Comparison of ENCODE assay signal across 36 cellular contexts in the genomic region with DNA sequence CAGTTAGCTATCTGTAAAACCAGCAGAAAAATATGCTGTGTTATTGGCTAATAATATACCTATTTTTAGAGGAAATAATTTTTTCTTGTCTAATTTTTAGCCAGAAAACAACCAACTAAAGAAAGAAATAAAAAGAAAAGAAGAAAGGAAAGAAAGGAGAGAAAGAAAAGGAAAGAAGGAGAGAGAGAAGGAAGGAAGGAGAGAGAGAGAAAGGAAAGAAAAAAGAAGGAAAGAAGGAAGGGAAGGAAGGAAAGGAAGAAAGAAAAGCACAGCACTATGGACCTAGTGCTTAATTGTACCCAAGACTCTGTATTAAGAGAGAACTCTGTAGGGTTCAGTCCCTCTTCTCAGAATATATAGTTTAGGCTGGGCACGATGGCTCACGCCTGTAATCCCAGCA. TPM values are rescaled to one million over a fixed set of nuclear protein-coding genes. Genes with fewer than 3 reads are reported as not detected.
"Had no signal": no experiment of that assay in that cellular context is flagged by ENCODE, and none has a peak within 500 bp of the region (broad histone marks: within the 10 kb centered on the region; RNA-seq: fewer than 3 reads in every experiment).

No MANE protein-coding gene starts in this region.

- H3K36me3 ChIP-seq: adrenal gland, ascending aorta, brain microvascular endothelial cell, breast epithelium, cardiac muscle cell had no signal

- H3K27ac ChIP-seq: adrenal gland, ascending aorta, body of pancreas, brain microvascular endothelial cell, breast epithelium, cardiac muscle cell had no signal

- ATAC-seq: activated naive CD4-positive, alpha-beta T cell treated with anti-CD3 and anti-CD28 coated beads, Interleukin-2, amount 50 U/mL, for 72 hours; activated naive CD8-positive, alpha-beta T cell treated with anti-CD3 and anti-CD28 coated beads, Interleukin-2, amount 50 U/mL, for 24 hours; activated T-cell treated with anti-CD3 and anti-CD28 coated beads, Interleukin-2, amount 50 U/mL, for 4 hours; activated T-cell treated with anti-CD3 and anti-CD28 coated beads, Interleukin-2, amount 50 U/mL, for 72 hours; activated T-helper 17 cell treated with anti-CD3 and anti-CD28 coated beads, Interleukin-2, amount 50 U/mL, for 72 hours; body of pancreas had no signal

- H3K4me3 ChIP-seq: adrenal gland, ascending aorta, body of pancreas, breast epithelium, cardiac muscle cell had no signal

- H3K9me3 ChIP-seq: adrenal gland, ascending aorta, body of pancreas, breast epithelium had no signal

- DNase-seq: activated effector memory CD4-positive, alpha-beta T cell treated with anti-CD3 and anti-CD28 coated beads, Interleukin-2, amount 50 U/mL, for 16 hours; activated effector memory CD4-positive, alpha-beta T cell treated with Interleukin-2 at 50 U/mL for 16 hours; activated gamma-delta T cell; activated gamma-delta T cell treated with Interleukin-2 at 50 U/mL for 16 hours; activated naive CD4-positive, alpha-beta T cell; activated naive CD4-positive, alpha-beta T cell treated with anti-CD3 and anti-CD28 coated beads for 36 hours; activated naive CD4-positive, alpha-beta T cell treated with anti-CD3 and anti-CD28 coated beads, Interleukin-2, amount 10 ng/mL, durations not matched to agents 7 days and 5 days; activated naive CD4-positive, alpha-beta T cell treated with anti-CD3 and anti-CD28 coated beads, Interleukin-2, amount 50 U/mL, for 16 hours; activated naive CD4-positive, alpha-beta T cell treated with Interleukin-2 at 50 U/mL for 16 hours; activated naive CD8-positive, alpha-beta T cell treated with anti-CD3 and anti-CD28 coated beads for 36 hours; activated naive CD8-positive, alpha-beta T cell treated with anti-CD3 and anti-CD28 coated beads, Interleukin-2, amount 10 ng/mL, durations not matched to agents 7 days and 5 days; activated naive CD8-positive, alpha-beta T cell treated with anti-CD3 and anti-CD28 coated beads, Interleukin-2, amount 50 U/mL, for 24 hours; activated T-cell treated with anti-CD3 and anti-CD28 coated beads, Interleukin-2, amount 50 U/mL, for 24 hours; activated T-cell treated with anti-CD3 and anti-CD28 coated beads, Interleukin-2, amount 50 U/mL, for 4 hours; activated T-cell treated with anti-CD3 and anti-CD28 coated beads, Interleukin-2, amount 50 U/mL, for 48 hours; activated T-cell treated with anti-CD3 and anti-CD28 coated beads, Interleukin-2, amount 50 U/mL, for 72 hours; adrenal gland; amniotic stem cell; amygdala; anterior cingulate cortex; aorta; body of pancreas; brain microvascular endothelial cell; caudate nucleus; central memory CD4-positive, alpha-beta T cell; cerebellar nuclear complex had no signal

- H3K4me1 ChIP-seq: adrenal gland, breast epithelium had no signal

- FAIRE-seq: astrocyte, bronchial epithelial cell had no signal

- H3K27me3 ChIP-seq: ascending aorta had no signal

RNA-seq across cellular contexts. Expression of a gene that starts 3.3 kb away (rescaled TPM):
- total RNA-seq: activated naive CD4-positive, alpha-beta T cell treated with anti-CD3 and anti-CD28 coated beads for 36 hours; activated naive CD4-positive, alpha-beta T cell treated with anti-CD3 and anti-CD28 coated beads, Interleukin-2, amount 50 U/mL, for 72 hours; activated naive CD8-positive, alpha-beta T cell treated with anti-CD3 and anti-CD28 coated beads for 36 hours; activated naive CD8-positive, alpha-beta T cell treated with anti-CD3 and anti-CD28 coated beads, Interleukin-2, amount 10 ng/mL, durations not matched to agents 7 days and 5 days; activated T-cell treated with anti-CD3 and anti-CD28 coated beads, Interleukin-2, amount 50 U/mL, for 4 hours; activated T-cell treated with anti-CD3 and anti-CD28 coated beads, Interleukin-2, amount 50 U/mL, for 72 hours; activated T-helper 1 cell treated with anti-CD3 and anti-CD28 coated beads, Interleukin-12 subunit alpha, Interleukin-12 subunit beta, Interleukin-2, Interleukin-4 antibody, amounts not matched to agents 30 ng/mL and 10 ng/mL and 1 ng/mL, durations not matched to agents 14 hours and 24 hours and 36 hours; activated T-helper 17 cell treated with anti-CD3 and anti-CD28 coated beads, Interleukin-2, amount 50 U/mL, for 72 hours; activated T-helper 2 cell treated with anti-CD3 and anti-CD28 coated beads, Interferon-gamma antibody, Interleukin-2, Interleukin-4, amounts not matched to agents 10 μg/mL and 5 μg/mL and 100 μg/mL, durations not matched to agents 14 hours and 24 hours and 36 hours; aorta; ascending aorta; breast epithelium; bronchial epithelial cell; chondrocyte had no signal
- polyA plus RNA-seq: aorta had no signal
